Comparison of ENCODE assay signal across 16 cellular contexts in the genomic region with DNA sequence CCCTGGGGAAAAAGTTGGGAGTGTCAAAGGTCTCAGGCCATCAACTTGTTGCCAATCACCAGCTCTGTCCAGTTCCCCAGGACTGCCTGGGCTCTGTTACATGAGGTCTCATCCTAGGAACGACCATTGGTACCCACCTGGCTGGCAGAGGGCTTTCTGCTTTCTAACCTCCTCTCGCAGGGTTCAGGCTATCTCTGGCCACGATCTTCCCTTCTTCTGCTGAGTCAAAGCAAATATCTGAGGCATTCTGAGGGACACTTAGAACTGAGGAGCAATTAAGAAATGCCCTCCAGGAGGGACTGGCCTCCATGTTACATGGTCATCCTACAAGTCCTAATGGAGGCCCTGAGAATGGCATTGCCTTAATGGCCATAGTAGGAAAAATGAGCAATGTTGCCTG.
A peak's percentile ranks its signal among the peaks of the same experiment; 100 is the strongest.
DNase-seq lines count a peak whose midpoint lies in the region; ATAC-seq, FAIRE-seq and TF ChIP-seq lines count a peak whose summit lies in the region.
"Had no signal": no experiment of that assay in that cellular context is flagged by ENCODE, and none has a peak within 500 bp of the region (broad histone marks: within the 10 kb centered on the region; RNA-seq: fewer than 3 reads in every experiment).

No MANE protein-coding gene starts in this region.

- no peak overlapping the region for H3K4me3 Mint-ChIP-seq in natural killer cell
- H3K4me3 Mint-ChIP-seq: CD14-positive monocyte had no signal

- peaks cover 7 to 79% (median 30%) of the 10 kb centered on the region in 11 experiments; a peak in 16 of 22 replicates for H4K20me1 ChIP-seq in BLaER1 treated with 17β-estradiol and CSF1 and Interleukin-3, amounts not matched to agents 10 nM and 100 nM

- POLR2A ChIA-PET in GM10248 (lab: Yijun Ruan, JAX), result no interaction called here

- no peak for ATAC-seq in natural killer cell
- ATAC-seq: gastrocnemius medialis had no signal

- H3K36me3 Mint-ChIP-seq in natural killer cell, result peaks cover 10% of the 10 kb centered on the region

- peaks cover 68 to 93% (median 92%) of the 10 kb centered on the region in 11 experiments for H3K36me3 ChIP-seq in BLaER1 treated with 17β-estradiol and CSF1 and Interleukin-3, amounts not matched to agents 10 nM and 100 nM
- peaks cover 15 to 45% of the 10 kb centered on the region in 2 donors for H3K36me3 ChIP-seq in ascending aorta
- H3K36me3 ChIP-seq: gastrocnemius medialis had no signal

- H3K27ac ChIP-seq in BLaER1 treated with 17β-estradiol and CSF1 and Interleukin-3, amounts not matched to agents 10 nM and 100 nM, result peak overlapping the region in 1 of 11 experiments; percentile 8; a peak in 1 of 22 replicates
- peak overlapping the region; percentile 62 to 76 for H3K27ac ChIP-seq in ascending aorta

- peak overlapping the region in 7 of 11 experiments; percentile 3 to 85 (median 22); a peak in 11 of 22 replicates for H3K4me2 ChIP-seq in BLaER1 treated with 17β-estradiol and CSF1 and Interleukin-3, amounts not matched to agents 10 nM and 100 nM

- H3K4me1 Mint-ChIP-seq in natural killer cell, result peaks cover 79 to 89% of the 10 kb centered on the region in 2 donors

- CTCF ChIA-PET in GM10248 (lab: Yijun Ruan, JAX), result interaction anchor here (2.1 kb wide), 1 partner anchor 9 kb away, joined by 11 read pairs; no protein-coding TSS in a partner anchor

- TF ChIP-seq CTCF in ascending aorta (IDR thresholded peaks at IDR 0.05) (no peak), natural killer cell (IDR thresholded peaks at IDR 0.05) (no peak), GM10248 (IDR thresholded peaks at IDR 0.05; ENCODE audit: control extremely low read depth, extremely low read depth, low read depth, missing control alignments) (no peak)

- H3K27ac Mint-ChIP-seq in natural killer cell, result peak overlapping the region; percentile 74 to 84

- no peak overlapping the region for H3K4me3 ChIP-seq in BLaER1 treated with 17β-estradiol and CSF1 and Interleukin-3, amounts not matched to agents 10 nM and 100 nM
- H3K4me3 ChIP-seq in ascending aorta, result no peak overlapping the region
- H3K4me3 ChIP-seq: gastrocnemius medialis had no signal

- no peaks in the 10 kb centered on the region for H3K9me3 Mint-ChIP-seq in natural killer cell

- no peaks in the 10 kb centered on the region for H3K27me3 ChIP-seq in BLaER1 treated with 17β-estradiol and CSF1 and Interleukin-3, amounts not matched to agents 10 nM and 100 nM
- H3K27me3 ChIP-seq in ascending aorta, result no peaks in the 10 kb centered on the region
- H3K27me3 ChIP-seq: gastrocnemius medialis had no signal

- intact Hi-C loops in ascending aorta (cut with DNase I), result no loop called here
- intact Hi-C loops in natural killer cell (cut with micrococcal nuclease), result no loop called here

- DNase-seq in ELF-1 (ENCODE audit: low read depth, low spot score) (peak; percentile 19), ascending aorta (ENCODE audit: low spot score in 2 of 2) (no peak), natural killer cell (no peak), GM10248 (ENCODE audit: extremely low spot score) (no peak), NCI-H526 (lab: John Stamatoyannopoulos, UW) (no peak), GM19239 (ENCODE audit: insufficient read length, low spot score) (no peak), activated gamma-delta T cell treated with Interleukin-2 at 50 U/mL for 16 hours (no peak)
- DNase-seq: effector memory CD4-positive, alpha-beta T cell; gastrocnemius medialis; NCI-H187; RPMI8226; stimulated activated CD4-positive, alpha-beta T cell treated with anti-CD3 and anti-CD28 coated beads, Interleukin-4, amount 100 ng/mL, for 1 hour; stimulated activated naive CD4-positive, alpha-beta T cell treated with Interleukin-2 at 50 U/mL for 16 hours had no signal

- H3K4me1 ChIP-seq in BLaER1 treated with 17β-estradiol and CSF1 and Interleukin-3, amounts not matched to agents 10 nM and 100 nM, result peaks cover 74 to 91% (median 81%) of the 10 kb centered on the region in 10 experiments
- peaks cover 32 to 73% of the 10 kb centered on the region in 2 donors for H3K4me1 ChIP-seq in ascending aorta

- H3K27me3 Mint-ChIP-seq in natural killer cell (ENCODE audit: low read depth in 2 of 2), result no peaks in the 10 kb centered on the region

- H3K9ac ChIP-seq in BLaER1 treated with 17β-estradiol and CSF1 and Interleukin-3, amounts not matched to agents 10 nM and 100 nM, result no peak overlapping the region

- no peak for FAIRE-seq in GM19239 (lab: Jason Lieb, UNC)
- FAIRE-seq: GM18507 had no signal

- no peaks in the 10 kb centered on the region for H3K9me3 ChIP-seq in BLaER1 treated with 17β-estradiol and CSF1 and Interleukin-3, amounts not matched to agents 10 nM and 100 nM (replicated peaks in 1 of 11)
- no peaks in the 10 kb centered on the region for H3K9me3 ChIP-seq in ascending aorta
- H3K9me3 ChIP-seq: gastrocnemius medialis had no signal
